ENCODE assay signal across 20 cellular contexts in the genomic region with DNA sequence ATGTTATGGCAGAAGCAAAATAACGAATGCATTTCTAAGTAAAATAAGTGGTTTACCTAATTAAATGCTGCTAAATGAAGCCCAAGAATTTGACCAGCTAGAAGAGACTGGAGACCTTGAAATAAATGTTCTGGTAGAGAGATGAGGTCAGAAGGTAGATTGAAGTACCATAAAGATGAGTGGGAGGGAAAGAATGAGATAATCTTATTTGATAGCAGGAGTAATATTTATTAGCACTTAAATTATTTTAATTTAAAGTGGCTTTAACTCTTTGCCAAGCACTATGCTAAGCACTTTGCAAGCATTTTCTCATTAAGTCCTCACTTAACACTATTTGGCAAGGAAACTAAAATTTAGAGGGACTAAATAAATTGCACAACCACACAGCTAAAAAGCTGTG.
"Had no signal": no experiment of that assay in that cellular context is flagged by ENCODE, and none has a peak within 500 bp of the region (broad histone marks: within the 10 kb centered on the region; RNA-seq: fewer than 3 reads in every experiment).

No MANE protein-coding gene starts in this region.

- H3K4me1 ChIP-seq: colonic mucosa, foreskin keratinocyte, transverse colon had no signal

- H3K9me3 ChIP-seq: colonic mucosa, stomach, thoracic aorta, transverse colon had no signal

- FAIRE-seq: endothelial cell of umbilical vein, small intestine had no signal

- H3K4me3 Mint-ChIP-seq: endodermal cell; natural killer cell treated with Interleukin-12 subunit alpha and Interleukin-12 subunit beta and Interleukin-15 and Interleukin-18, amount 100 ng/mL, for 72 hours had no signal

- H3K9me3 Mint-ChIP-seq: natural killer cell treated with Interleukin-12 subunit alpha and Interleukin-12 subunit beta and Interleukin-15 and Interleukin-18, amount 100 ng/mL, for 72 hours had no signal

- H3K27me3 ChIP-seq: colonic mucosa, foreskin keratinocyte, hepatocyte, stomach, transverse colon had no signal

- H3K36me3 ChIP-seq: colonic mucosa, stomach, thoracic aorta, transverse colon had no signal

- DNase-seq: colonic mucosa; dermis blood vessel endothelial cell; effector CD4-positive, alpha-beta T cell; erythroblast; foreskin keratinocyte; head of caudate nucleus; left colon; posterior cingulate gyrus; small intestine; stimulated activated CD4-positive, alpha-beta T cell treated with anti-CD3 and anti-CD28 coated beads, Interleukin-12 subunit alpha, Interleukin-12 subunit beta, amount 100 ng/mL, for 4 hours; stimulated activated naive CD4-positive, alpha-beta T cell; stomach; substantia nigra; transverse colon had no signal

- H3K79me2 ChIP-seq: hepatocyte had no signal

- H3K4me2 ChIP-seq: hepatocyte had no signal

- H2AFZ ChIP-seq: hepatocyte had no signal

- H3K27ac Mint-ChIP-seq: natural killer cell treated with Interleukin-12 subunit alpha and Interleukin-12 subunit beta and Interleukin-15 and Interleukin-18, amount 100 ng/mL, for 72 hours had no signal

- H3K36me3 Mint-ChIP-seq: natural killer cell treated with Interleukin-12 subunit alpha and Interleukin-12 subunit beta and Interleukin-15 and Interleukin-18, amount 100 ng/mL, for 72 hours had no signal

- ATAC-seq: foreskin keratinocyte; left colon; natural killer cell treated with Interleukin-12 subunit alpha and Interleukin-12 subunit beta and Interleukin-15 and Interleukin-18, amount 100 ng/mL, for 72 hours; sciatic nerve had no signal

- H3K27ac ChIP-seq: colonic mucosa, foreskin keratinocyte, hepatocyte, stomach, thoracic aorta, transverse colon had no signal

- H3K4me3 ChIP-seq: colonic mucosa, hepatocyte, stomach, thoracic aorta, transverse colon had no signal
